1 cellular context compared by ENCODE assay signal in the genomic region with DNA sequence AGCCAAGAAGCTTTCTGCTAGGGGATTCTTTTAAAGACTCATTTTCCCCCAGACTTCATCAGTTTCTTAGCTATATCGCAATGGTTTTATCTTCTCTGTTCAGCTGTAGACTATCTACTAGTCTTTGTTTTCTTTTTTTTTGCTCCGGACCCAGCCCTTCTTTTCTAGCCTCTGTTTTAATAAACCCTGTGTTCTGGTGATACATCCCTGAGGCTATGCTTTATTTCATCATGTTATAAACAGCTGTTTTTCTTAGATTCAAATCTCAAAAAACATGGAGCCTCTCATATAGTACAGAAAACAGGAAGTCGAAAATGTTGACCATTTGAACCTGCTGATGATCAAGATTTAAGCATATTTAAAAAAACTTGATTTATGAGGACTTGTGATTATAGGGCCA.
A peak's percentile ranks its signal among the peaks of the same experiment; 100 is the strongest.
TF ChIP-seq lines count a peak whose summit lies in the region.

No MANE protein-coding gene starts in this region.

TF ChIP-seq in K562, 482 proteins besides CTCF, POLR2A, EP300 and RAD21 (continued from another document and continues in another):
- TF ChIP-seq, protein P1, sequence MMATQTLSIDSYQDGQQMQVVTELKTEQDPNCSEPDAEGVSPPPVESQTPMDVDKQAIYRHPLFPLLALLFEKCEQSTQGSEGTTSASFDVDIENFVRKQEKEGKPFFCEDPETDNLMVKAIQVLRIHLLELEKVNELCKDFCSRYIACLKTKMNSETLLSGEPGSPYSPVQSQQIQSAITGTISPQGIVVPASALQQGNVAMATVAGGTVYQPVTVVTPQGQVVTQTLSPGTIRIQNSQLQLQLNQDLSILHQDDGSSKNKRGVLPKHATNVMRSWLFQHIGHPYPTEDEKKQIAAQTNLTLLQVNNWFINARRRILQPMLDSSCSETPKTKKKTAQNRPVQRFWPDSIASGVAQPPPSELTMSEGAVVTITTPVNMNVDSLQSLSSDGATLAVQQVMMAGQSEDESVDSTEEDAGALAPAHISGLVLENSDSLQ (IDR thresholded peaks at IDR 0.05), result peak; percentile 35; the same call in 1 of the 2 replicates
- TF ChIP-seq HEY1 (CRISPR knock-in tag; IDR thresholded peaks at IDR 0.05; ENCODE audit: borderline replicate concordance) (no peak), ASH1L (IDR thresholded peaks at IDR 0.05; ENCODE audit: borderline replicate concordance, low read depth, partially characterized antibody) (no peak), CXXC5 (CRISPR knock-in tag; IDR thresholded peaks at IDR 0.05) (no peak), BHLHE40 (IDR thresholded peaks at IDR 0.05; ENCODE audit: low read length) (no peak), ZNF121 (CRISPR knock-in tag; conservative IDR thresholded peaks at IDR 0.05) (no peak), L3MBTL2 (IDR thresholded peaks at IDR 0.05) (no peak; the same call in 1 of the 2 replicates), GTF2E2 (tag; IDR thresholded peaks at IDR 0.05) (no peak), FOXK2 (conservative IDR thresholded peaks at IDR 0.05 in 1 of 2, IDR thresholded peaks at IDR 0.05 in 1 of 2; ENCODE audit: low read depth in 2 of 2) (peak; percentile 89 to 91), HDAC6 (IDR thresholded peaks at IDR 0.05; ENCODE audit: low read depth, low read length) (no peak), ZSCAN32 (CRISPR knock-in tag; IDR thresholded peaks at IDR 0.05) (no peak), CHD1 (IDR thresholded peaks at IDR 0.05; ENCODE audit: low read length) (no peak), RBM14 (IDR thresholded peaks at IDR 0.05; ENCODE audit: borderline replicate concordance, insufficient read depth, low read depth, low read length) (no peak), ETV1 (tag; conservative IDR thresholded peaks at IDR 0.05; ENCODE audit: low read depth) (no peak), POLR2AphosphoS2 (IDR thresholded peaks at IDR 0.05; ENCODE audit: low read length) (no peak), SIRT6 (IDR thresholded peaks at IDR 0.05; ENCODE audit: low read depth, low read length) (no peak), BRCA1 (IDR thresholded peaks at IDR 0.05) (no peak), BRCA1 (CRISPR knock-in tag; IDR thresholded peaks at IDR 0.05) (no peak), TAF15 (IDR thresholded peaks at IDR 0.05; ENCODE audit: low read depth, low read length) (no peak), U2AF1 (optimal IDR thresholded peaks at IDR 0.05; ENCODE audit: low read depth, low read length) (no peak), PHF20 (IDR thresholded peaks at IDR 0.05; ENCODE audit: partially characterized antibody) (no peak), MECOM (CRISPR knock-in tag; IDR thresholded peaks at IDR 0.05) (no peak), BDP1 (IDR thresholded peaks at IDR 0.05; ENCODE audit: insufficient read depth, insufficient read length) (no peak), ZNF431 (CRISPR knock-in tag; IDR thresholded peaks at IDR 0.05) (no peak), ZNF780A (CRISPR knock-in tag; IDR thresholded peaks at IDR 0.05) (no peak), SRF (CRISPR knock-in tag; IDR thresholded peaks at IDR 0.05) (no peak), POLR3G (IDR thresholded peaks at IDR 0.05; ENCODE audit: extremely low read depth, insufficient read length, insufficient replicate concordance) (no peak), BRD9 (IDR thresholded peaks at IDR 0.05; ENCODE audit: low read depth, partially characterized antibody) (no peak), KLF1 (tag; IDR thresholded peaks at IDR 0.05) (no peak), CBX3 (IDR thresholded peaks at IDR 0.05; ENCODE audit: borderline replicate concordance in 1 of 2, low read length in 2 of 2) (no peak), ZNF3 (CRISPR knock-in tag; IDR thresholded peaks at IDR 0.05) (no peak), RBM17 (IDR thresholded peaks at IDR 0.05; ENCODE audit: borderline replicate concordance, low read depth, low read length) (no peak), CCNT2 (IDR thresholded peaks at IDR 0.05; ENCODE audit: borderline replicate concordance, extremely low read depth, insufficient read length, low read depth, low read length) (no peak), ZNF589 (CRISPR knock-in tag; IDR thresholded peaks at IDR 0.05; ENCODE audit: low read depth) (no peak; the same call in 1 of the 2 replicates), ZNF764 (CRISPR knock-in tag; IDR thresholded peaks at IDR 0.05; ENCODE audit: low read depth) (no peak)
- TF ChIP-seq, protein P2, sequence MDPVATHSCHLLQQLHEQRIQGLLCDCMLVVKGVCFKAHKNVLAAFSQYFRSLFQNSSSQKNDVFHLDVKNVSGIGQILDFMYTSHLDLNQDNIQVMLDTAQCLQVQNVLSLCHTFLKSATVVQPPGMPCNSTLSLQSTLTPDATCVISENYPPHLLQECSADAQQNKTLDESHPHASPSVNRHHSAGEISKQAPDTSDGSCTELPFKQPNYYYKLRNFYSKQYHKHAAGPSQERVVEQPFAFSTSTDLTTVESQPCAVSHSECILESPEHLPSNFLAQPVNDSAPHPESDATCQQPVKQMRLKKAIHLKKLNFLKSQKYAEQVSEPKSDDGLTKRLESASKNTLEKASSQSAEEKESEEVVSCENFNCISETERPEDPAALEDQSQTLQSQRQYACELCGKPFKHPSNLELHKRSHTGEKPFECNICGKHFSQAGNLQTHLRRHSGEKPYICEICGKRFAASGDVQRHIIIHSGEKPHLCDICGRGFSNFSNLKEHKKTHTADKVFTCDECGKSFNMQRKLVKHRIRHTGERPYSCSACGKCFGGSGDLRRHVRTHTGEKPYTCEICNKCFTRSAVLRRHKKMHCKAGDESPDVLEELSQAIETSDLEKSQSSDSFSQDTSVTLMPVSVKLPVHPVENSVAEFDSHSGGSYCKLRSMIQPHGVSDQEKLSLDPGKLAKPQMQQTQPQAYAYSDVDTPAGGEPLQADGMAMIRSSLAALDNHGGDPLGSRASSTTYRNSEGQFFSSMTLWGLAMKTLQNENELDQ (CRISPR knock-in tag; IDR thresholded peaks at IDR 0.05; ENCODE audit: borderline replicate concordance), result no peak
- TF ChIP-seq, protein P3, sequence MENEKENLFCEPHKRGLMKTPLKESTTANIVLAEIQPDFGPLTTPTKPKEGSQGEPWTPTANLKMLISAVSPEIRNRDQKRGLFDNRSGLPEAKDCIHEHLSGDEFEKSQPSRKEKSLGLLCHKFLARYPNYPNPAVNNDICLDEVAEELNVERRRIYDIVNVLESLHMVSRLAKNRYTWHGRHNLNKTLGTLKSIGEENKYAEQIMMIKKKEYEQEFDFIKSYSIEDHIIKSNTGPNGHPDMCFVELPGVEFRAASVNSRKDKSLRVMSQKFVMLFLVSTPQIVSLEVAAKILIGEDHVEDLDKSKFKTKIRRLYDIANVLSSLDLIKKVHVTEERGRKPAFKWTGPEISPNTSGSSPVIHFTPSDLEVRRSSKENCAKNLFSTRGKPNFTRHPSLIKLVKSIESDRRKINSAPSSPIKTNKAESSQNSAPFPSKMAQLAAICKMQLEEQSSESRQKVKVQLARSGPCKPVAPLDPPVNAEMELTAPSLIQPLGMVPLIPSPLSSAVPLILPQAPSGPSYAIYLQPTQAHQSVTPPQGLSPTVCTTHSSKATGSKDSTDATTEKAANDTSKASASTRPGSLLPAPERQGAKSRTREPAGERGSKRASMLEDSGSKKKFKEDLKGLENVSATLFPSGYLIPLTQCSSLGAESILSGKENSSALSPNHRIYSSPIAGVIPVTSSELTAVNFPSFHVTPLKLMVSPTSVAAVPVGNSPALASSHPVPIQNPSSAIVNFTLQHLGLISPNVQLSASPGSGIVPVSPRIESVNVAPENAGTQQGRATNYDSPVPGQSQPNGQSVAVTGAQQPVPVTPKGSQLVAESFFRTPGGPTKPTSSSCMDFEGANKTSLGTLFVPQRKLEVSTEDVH (IDR thresholded peaks at IDR 0.05; ENCODE audit: low read depth, partially characterized antibody), result no peak
- TF ChIP-seq, protein P4, sequence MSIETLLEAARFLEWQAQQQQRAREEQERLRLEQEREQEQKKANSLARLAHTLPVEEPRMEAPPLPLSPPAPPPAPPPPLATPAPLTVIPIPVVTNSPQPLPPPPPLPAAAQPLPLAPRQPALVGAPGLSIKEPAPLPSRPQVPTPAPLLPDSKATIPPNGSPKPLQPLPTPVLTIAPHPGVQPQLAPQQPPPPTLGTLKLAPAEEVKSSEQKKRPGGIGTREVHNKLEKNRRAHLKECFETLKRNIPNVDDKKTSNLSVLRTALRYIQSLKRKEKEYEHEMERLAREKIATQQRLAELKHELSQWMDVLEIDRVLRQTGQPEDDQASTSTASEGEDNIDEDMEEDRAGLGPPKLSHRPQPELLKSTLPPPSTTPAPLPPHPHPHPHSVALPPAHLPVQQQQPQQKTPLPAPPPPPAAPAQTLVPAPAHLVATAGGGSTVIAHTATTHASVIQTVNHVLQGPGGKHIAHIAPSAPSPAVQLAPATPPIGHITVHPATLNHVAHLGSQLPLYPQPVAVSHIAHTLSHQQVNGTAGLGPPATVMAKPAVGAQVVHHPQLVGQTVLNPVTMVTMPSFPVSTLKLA (conservative IDR thresholded peaks at IDR 0.05), result no peak
- TF ChIP-seq, protein P5, sequence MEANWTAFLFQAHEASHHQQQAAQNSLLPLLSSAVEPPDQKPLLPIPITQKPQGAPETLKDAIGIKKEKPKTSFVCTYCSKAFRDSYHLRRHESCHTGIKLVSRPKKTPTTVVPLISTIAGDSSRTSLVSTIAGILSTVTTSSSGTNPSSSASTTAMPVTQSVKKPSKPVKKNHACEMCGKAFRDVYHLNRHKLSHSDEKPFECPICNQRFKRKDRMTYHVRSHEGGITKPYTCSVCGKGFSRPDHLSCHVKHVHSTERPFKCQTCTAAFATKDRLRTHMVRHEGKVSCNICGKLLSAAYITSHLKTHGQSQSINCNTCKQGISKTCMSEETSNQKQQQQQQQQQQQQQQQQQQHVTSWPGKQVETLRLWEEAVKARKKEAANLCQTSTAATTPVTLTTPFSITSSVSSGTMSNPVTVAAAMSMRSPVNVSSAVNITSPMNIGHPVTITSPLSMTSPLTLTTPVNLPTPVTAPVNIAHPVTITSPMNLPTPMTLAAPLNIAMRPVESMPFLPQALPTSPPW (CRISPR knock-in tag; IDR thresholded peaks at IDR 0.05), result no peak; the same call in 1 of the 2 replicates
- TF ChIP-seq, protein P6, sequence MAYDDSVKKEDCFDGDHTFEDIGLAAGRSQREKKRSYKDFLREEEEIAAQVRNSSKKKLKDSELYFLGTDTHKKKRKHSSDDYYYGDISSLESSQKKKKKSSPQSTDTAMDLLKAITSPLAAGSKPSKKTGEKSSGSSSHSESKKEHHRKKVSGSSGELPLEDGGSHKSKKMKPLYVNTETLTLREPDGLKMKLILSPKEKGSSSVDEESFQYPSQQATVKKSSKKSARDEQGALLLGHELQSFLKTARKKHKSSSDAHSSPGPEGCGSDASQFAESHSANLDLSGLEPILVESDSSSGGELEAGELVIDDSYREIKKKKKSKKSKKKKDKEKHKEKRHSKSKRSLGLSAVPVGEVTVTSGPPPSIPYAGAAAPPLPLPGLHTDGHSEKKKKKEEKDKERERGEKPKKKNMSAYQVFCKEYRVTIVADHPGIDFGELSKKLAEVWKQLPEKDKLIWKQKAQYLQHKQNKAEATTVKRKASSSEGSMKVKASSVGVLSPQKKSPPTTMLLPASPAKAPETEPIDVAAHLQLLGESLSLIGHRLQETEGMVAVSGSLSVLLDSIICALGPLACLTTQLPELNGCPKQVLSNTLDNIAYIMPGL (CRISPR knock-in tag; IDR thresholded peaks at IDR 0.05), result no peak
- TF ChIP-seq, protein P7, sequence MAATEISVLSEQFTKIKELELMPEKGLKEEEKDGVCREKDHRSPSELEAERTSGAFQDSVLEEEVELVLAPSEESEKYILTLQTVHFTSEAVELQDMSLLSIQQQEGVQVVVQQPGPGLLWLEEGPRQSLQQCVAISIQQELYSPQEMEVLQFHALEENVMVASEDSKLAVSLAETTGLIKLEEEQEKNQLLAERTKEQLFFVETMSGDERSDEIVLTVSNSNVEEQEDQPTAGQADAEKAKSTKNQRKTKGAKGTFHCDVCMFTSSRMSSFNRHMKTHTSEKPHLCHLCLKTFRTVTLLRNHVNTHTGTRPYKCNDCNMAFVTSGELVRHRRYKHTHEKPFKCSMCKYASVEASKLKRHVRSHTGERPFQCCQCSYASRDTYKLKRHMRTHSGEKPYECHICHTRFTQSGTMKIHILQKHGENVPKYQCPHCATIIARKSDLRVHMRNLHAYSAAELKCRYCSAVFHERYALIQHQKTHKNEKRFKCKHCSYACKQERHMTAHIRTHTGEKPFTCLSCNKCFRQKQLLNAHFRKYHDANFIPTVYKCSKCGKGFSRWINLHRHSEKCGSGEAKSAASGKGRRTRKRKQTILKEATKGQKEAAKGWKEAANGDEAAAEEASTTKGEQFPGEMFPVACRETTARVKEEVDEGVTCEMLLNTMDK (IDR thresholded peaks at IDR 0.05; ENCODE audit: borderline replicate concordance, insufficient read depth, low read depth, low read length, poor library complexity, severe bottlenecking), result no peak
- TF ChIP-seq, protein P8, sequence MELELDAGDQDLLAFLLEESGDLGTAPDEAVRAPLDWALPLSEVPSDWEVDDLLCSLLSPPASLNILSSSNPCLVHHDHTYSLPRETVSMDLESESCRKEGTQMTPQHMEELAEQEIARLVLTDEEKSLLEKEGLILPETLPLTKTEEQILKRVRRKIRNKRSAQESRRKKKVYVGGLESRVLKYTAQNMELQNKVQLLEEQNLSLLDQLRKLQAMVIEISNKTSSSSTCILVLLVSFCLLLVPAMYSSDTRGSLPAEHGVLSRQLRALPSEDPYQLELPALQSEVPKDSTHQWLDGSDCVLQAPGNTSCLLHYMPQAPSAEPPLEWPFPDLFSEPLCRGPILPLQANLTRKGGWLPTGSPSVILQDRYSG (tag; conservative IDR thresholded peaks at IDR 0.05; ENCODE audit: low read depth), result no peak
- TF ChIP-seq, protein P9, sequence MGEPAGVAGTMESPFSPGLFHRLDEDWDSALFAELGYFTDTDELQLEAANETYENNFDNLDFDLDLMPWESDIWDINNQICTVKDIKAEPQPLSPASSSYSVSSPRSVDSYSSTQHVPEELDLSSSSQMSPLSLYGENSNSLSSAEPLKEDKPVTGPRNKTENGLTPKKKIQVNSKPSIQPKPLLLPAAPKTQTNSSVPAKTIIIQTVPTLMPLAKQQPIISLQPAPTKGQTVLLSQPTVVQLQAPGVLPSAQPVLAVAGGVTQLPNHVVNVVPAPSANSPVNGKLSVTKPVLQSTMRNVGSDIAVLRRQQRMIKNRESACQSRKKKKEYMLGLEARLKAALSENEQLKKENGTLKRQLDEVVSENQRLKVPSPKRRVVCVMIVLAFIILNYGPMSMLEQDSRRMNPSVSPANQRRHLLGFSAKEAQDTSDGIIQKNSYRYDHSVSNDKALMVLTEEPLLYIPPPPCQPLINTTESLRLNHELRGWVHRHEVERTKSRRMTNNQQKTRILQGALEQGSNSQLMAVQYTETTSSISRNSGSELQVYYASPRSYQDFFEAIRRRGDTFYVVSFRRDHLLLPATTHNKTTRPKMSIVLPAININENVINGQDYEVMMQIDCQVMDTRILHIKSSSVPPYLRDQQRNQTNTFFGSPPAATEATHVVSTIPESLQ (CRISPR knock-in tag; IDR thresholded peaks at IDR 0.05), result no peak
